Comparison of ENCODE assay signal across 11 cellular contexts in the genomic region with DNA sequence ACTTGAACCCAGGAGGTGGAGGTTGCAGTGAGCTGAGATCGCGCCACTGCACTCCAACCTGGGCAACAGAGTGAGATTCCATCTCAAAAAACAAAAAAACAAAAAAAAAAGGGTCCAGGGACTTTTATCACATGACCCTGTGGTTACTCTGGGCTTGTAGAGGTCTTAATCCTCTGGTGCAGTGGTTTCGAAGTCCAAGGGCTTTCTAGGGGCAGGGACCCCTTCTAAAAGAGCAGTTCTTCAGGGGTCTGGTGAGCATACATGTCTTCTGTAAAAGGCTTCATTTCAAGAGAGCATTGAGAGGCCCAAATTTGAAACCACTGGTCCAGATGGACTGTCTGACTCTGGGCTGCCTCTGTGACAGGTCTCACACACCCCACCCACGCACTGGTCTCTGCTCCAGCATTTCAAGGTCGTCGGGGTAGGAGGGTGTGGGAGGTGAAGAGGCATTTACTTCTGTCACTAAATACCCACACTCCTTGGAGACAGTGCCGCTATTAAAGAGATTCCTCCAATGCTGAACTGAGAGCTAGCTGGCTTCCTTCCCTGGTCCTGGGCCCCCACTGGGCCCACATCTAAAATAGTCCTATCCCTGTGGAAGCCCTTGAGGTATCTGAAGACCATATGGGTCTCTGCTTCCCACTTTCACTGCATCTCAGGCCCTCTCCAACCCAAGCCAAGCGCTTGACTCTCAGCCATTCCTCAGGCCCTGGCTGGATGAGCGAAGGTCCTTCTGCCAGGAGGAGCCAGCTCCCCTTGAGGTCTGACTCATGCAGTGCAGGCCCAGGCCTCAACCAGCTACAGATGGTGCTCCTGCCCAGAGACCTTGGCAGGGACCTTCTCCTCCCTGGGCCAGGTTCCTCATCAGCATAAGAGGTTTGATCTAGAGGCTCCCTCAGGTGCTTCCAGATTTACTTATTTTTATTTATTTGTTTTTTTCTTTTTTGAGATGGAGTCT. TPM values are rescaled to one million over a fixed set of nuclear protein-coding genes. Genes with fewer than 3 reads are reported as not detected.
A peak's percentile ranks its signal among the peaks of the same experiment; 100 is the strongest.
DNase-seq lines count a peak whose midpoint lies in the region; ATAC-seq, FAIRE-seq and TF ChIP-seq lines count a peak whose summit lies in the region.
"Had no signal": no experiment of that assay in that cellular context is flagged by ENCODE, and none has a peak within 500 bp of the region (broad histone marks: within the 10 kb centered on the region; RNA-seq: fewer than 3 reads in every experiment).

No MANE protein-coding gene starts in this region.

- TF ChIP-seq CTCF in 22Rv1 (IDR thresholded peaks at IDR 0.05) (peak; percentile 25; the same call in 1 of the 2 replicates), fibroblast of villous mesenchyme (IDR thresholded peaks at IDR 0.05; ENCODE audit: insufficient read depth, low read depth, low read length) (peak; percentile 26), D721Med (IDR thresholded peaks at IDR 0.05; ENCODE audit: insufficient read depth, missing control alignments) (no peak)

- DNase-seq in GDM1 (lab: John Stamatoyannopoulos, UW) (peak; percentile 19), SK-MEL-5 (ENCODE audit: low read depth, low spot score) (peak; percentile 11), fibroblast of villous mesenchyme (ENCODE audit: low read depth) (no peak), D721Med (ENCODE audit: insufficient read length, low spot score) (no peak), frontal cortex (ENCODE audit: low spot score in 2 of 2) (no peak)
- DNase-seq: gastrocnemius medialis, NCI-H2171, retina had no signal

- H3K4me3 ChIP-seq in fibroblast of villous mesenchyme (ENCODE audit: low read depth, low read length): no peak overlapping the region

- ATAC-seq in GM21619 (IDR thresholded peaks at IDR 0.05; ENCODE audit: unreplicated experiment): no peak
- ATAC-seq in HG02798 (IDR thresholded peaks at IDR 0.05; ENCODE audit: poor library complexity, unreplicated experiment): no peak

- no peak for FAIRE-seq in D721Med (lab: Jason Lieb, UNC)
- FAIRE-seq in frontal cortex (lab: Jason Lieb, UNC): no peak

- in situ Hi-C loops in SK-MEL-5 (cut with HindIII; ENCODE audit: low pct_unique_long_range_greater_than_20kb, low sequenced_read_pairs): no loop called here

- no peak overlapping the region; the same call in 1 of the 2 replicates for H3K27ac ChIP-seq in 22Rv1

RNA-seq across cellular contexts. Expression of gene PAX8, which starts 44.8 kb away (rescaled TPM):
- 0.75 and 0.90 TPM in 2 replicates for total RNA-seq in SK-MEL-5 (2014; rRNA removed; shearing (Covaris generic))
- 3.6 and 4.6 TPM in 2 replicates for polyA plus RNA-seq in SK-MEL-5 (2015; cell fraction: cytosol; rRNA removed)
- polyA plus RNA-seq in SK-MEL-5 (2015; cell fraction: nucleus; rRNA removed): 1.0 and 3.3 TPM in 2 replicates
- total RNA-seq in fibroblast of villous mesenchyme (1.3 and 1.9 TPM in 2 replicates), frontal cortex (under 0.01 TPM)

Comparison
In these comparisons a context has a peak if more than half of its experiments do, and no peak if none do; other contexts are left out.
1. DNase-seq: peak in GDM1 (single experiment) and SK-MEL-5 (single experiment); none in fibroblast of villous mesenchyme (single experiment), D721Med (single experiment) and frontal cortex (0 of 2).